ENCODE assay signal across 1 cellular context in genomic region chr17:45231481-45232116, GRCh38.
TF ChIP-seq lines count a peak whose summit lies in the region.

No MANE protein-coding gene starts in this region.

TF ChIP-seq in HepG2, 621 proteins besides CTCF, POLR2A, EP300 and RAD21 (continued from another document):
- TF ChIP-seq DRAP1 (CRISPR knock-in tag; IDR thresholded peaks at IDR 0.05) = 0 out of 2 replicates have a peak, but pooled peaks have one; percentile 19
- TF ChIP-seq PATZ1 (CRISPR knock-in tag; IDR thresholded peaks at IDR 0.05) = peak; percentile 90
- TF ChIP-seq KDM2A (CRISPR knock-in tag; IDR thresholded peaks at IDR 0.05; ENCODE audit: borderline replicate concordance, low read depth) = peak; percentile 75; the same call in 1 of the 2 replicates
- peak; percentile 58; the same call in 1 of the 2 replicates for TF ChIP-seq ZBTB7B (CRISPR knock-in tag; IDR thresholded peaks at IDR 0.05)
- peak; percentile 57; the same call in 1 of the 2 replicates for TF ChIP-seq EEA1 (CRISPR knock-in tag; IDR thresholded peaks at IDR 0.05; ENCODE audit: borderline replicate concordance)
- peak; percentile 73; the same call in 1 of the 2 replicates for TF ChIP-seq ZNF20 (CRISPR knock-in tag; IDR thresholded peaks at IDR 0.05)
- peak; percentile 47; the same call in 1 of the 2 replicates for TF ChIP-seq ZNF317 (CRISPR knock-in tag; IDR thresholded peaks at IDR 0.05)
- TF ChIP-seq TFDP1 (CRISPR knock-in tag; IDR thresholded peaks at IDR 0.05; ENCODE audit: borderline replicate concordance) = peak; percentile 46; the same call in 1 of the 2 replicates
- peak; percentile 76; the same call in 1 of the 2 replicates for TF ChIP-seq KLF12 (CRISPR knock-in tag; IDR thresholded peaks at IDR 0.05; ENCODE audit: borderline replicate concordance)
- no peak for TF ChIP-seq MTF1 (CRISPR knock-in tag; IDR thresholded peaks at IDR 0.05)
- 0 out of 2 replicates have a peak, but pooled peaks have one; percentile 15 for TF ChIP-seq YEATS2 (CRISPR knock-in tag; IDR thresholded peaks at IDR 0.05; ENCODE audit: borderline replicate concordance)
- no peak for TF ChIP-seq RBFOX2 (IDR thresholded peaks at IDR 0.05; ENCODE audit: low read depth, low read length)
- TF ChIP-seq ZNF33B (CRISPR knock-in tag; IDR thresholded peaks at IDR 0.05) = 0 out of 2 replicates have a peak, but pooled peaks have one; percentile 49
